ENCODE assay signal across 13 cellular contexts in the genomic region with DNA sequence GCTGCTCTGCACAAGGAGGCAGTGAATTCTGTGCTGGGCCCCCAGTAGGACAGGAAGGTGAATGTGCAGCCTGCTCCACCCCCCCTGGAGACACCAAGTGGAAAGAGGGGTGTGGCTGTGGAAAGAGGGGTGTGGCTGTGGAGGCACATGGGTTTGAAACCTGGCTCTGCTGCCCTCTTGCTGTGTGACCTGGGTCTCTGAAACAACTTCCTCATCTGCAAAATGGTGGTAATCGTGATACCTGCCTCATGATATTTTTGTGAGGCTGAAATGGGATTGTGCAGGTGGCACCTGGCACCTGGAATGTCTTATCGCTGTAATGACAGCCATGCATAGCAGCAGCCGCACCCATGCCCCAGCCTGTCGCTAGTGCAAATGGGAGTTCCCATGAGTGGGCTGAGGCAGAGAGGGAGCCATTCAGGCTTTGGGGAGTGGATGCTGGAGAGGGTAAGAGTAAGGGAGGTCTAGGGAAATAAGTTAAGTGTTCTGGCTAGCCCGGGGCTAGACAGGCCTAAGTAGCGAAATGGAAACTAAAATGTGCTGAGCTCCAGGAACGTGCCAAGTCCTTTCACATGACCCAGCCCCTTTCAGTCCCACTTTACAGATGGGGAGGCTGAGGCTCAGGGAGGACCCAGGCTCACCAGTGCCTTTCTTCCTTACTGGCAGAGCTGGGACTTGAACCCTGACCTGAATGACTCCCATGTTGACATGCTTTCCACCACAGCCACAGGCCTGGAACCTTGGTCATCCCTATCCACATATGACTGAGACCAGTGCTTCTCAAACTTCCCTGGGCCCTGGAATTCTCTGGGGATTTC. TPM values are rescaled to one million over a fixed set of nuclear protein-coding genes. Genes with fewer than 3 reads are reported as not detected.
A peak's percentile ranks its signal among the peaks of the same experiment; 100 is the strongest.
DNase-seq lines count a peak whose midpoint lies in the region; TF ChIP-seq lines count a peak whose summit lies in the region.
"Had no signal": no experiment of that assay in that cellular context is flagged by ENCODE, and none has a peak within 500 bp of the region (broad histone marks: within the 10 kb centered on the region; RNA-seq: fewer than 3 reads in every experiment).

No MANE protein-coding gene starts in this region.

- H2AFZ ChIP-seq in OCI-LY3 (ENCODE audit: low read depth, low read length): no peak overlapping the region

- no peaks in the 10 kb centered on the region for H3K36me3 ChIP-seq in OCI-LY3 (replicated peaks; ENCODE audit: low read depth, low read length)
- H3K36me3 ChIP-seq: lower lobe of right lung had no signal

- H3K4me1 ChIP-seq in OCI-LY3 (ENCODE audit: low read length): peaks cover 7% of the 10 kb centered on the region

- no peak overlapping the region for H3K4me3 ChIP-seq in OCI-LY3 (ENCODE audit: low read length)
- no peak overlapping the region for H3K4me3 ChIP-seq in epithelial cell of proximal tubule (ENCODE audit: low read depth, low read length)
- no peak overlapping the region for H3K4me3 ChIP-seq in foreskin fibroblast (ENCODE audit: low read depth in 1 of 2, low read length in 2 of 2)
- H3K4me3 ChIP-seq: lower lobe of right lung had no signal

- DNase-seq in stimulated activated CD4-positive, alpha-beta T cell treated with anti-CD3 and anti-CD28 coated beads, Interleukin-15, amount 100 ng/mL, for 24 hours: peak; percentile 71
- no peak for DNase-seq in stimulated activated CD4-positive, alpha-beta T cell treated with anti-CD3 and anti-CD28 coated beads, Interleukin-2, amount 100 ng/mL, for 48 hours
- DNase-seq in epithelial cell of proximal tubule (ENCODE audit: low read depth) (no peak), AML-193 (lab: John Stamatoyannopoulos, UW) (no peak), NCI-H187 treated with DMSO at 0.1 percent for 48 hours (lab: John Stamatoyannopoulos, UW) (no peak), NCI-H1694 (lab: John Stamatoyannopoulos, UW) (no peak), foreskin fibroblast (no peak)
- DNase-seq: amniotic stem cell, lower lobe of right lung, NCI-H1930, T-helper 2 cell had no signal

- peaks cover 5% of the 10 kb centered on the region; the same call in 1 of the 2 replicates for H3K27me3 ChIP-seq in OCI-LY3 (ENCODE audit: low read depth, low read length)

- H3K9me3 ChIP-seq in OCI-LY3 (ENCODE audit: insufficient read depth, low read length): no peaks in the 10 kb centered on the region
- H3K9me3 ChIP-seq: lower lobe of right lung had no signal

- peak; percentile 22 for TF ChIP-seq CTCF in OCI-LY3 (IDR thresholded peaks at IDR 0.05; ENCODE audit: low read depth, low read length)
- peak; percentile 21 for TF ChIP-seq CTCF in epithelial cell of proximal tubule (conservative IDR thresholded peaks at IDR 0.05; ENCODE audit: low read depth, low read length)
- TF ChIP-seq CTCF in foreskin fibroblast (IDR thresholded peaks at IDR 0.05; ENCODE audit: low read depth, low read length): no peak

- H3K4me2 ChIP-seq in OCI-LY3 (ENCODE audit: low read length): peak overlapping the region; percentile 20; the same call in 1 of the 2 replicates

- no peak overlapping the region for H3K27ac ChIP-seq in OCI-LY3 (ENCODE audit: low read length)
- H3K27ac ChIP-seq: lower lobe of right lung had no signal

- H3K9ac ChIP-seq in OCI-LY3 (ENCODE audit: low read length): no peak overlapping the region

- H3K79me2 ChIP-seq in OCI-LY3 (ENCODE audit: low read length): no peaks in the 10 kb centered on the region

- H4K20me1 ChIP-seq in OCI-LY3 (ENCODE audit: insufficient read depth, low read length): no peaks in the 10 kb centered on the region

RNA-seq across cellular contexts. Expression of a gene that starts 35.0 kb away (rescaled TPM):
- not detected in 2 replicates for total RNA-seq in epithelial cell of proximal tubule
- total RNA-seq: progenitor cell of endocrine pancreas had no signal
